16 cellular contexts compared by ENCODE assay signal in the genomic region with DNA sequence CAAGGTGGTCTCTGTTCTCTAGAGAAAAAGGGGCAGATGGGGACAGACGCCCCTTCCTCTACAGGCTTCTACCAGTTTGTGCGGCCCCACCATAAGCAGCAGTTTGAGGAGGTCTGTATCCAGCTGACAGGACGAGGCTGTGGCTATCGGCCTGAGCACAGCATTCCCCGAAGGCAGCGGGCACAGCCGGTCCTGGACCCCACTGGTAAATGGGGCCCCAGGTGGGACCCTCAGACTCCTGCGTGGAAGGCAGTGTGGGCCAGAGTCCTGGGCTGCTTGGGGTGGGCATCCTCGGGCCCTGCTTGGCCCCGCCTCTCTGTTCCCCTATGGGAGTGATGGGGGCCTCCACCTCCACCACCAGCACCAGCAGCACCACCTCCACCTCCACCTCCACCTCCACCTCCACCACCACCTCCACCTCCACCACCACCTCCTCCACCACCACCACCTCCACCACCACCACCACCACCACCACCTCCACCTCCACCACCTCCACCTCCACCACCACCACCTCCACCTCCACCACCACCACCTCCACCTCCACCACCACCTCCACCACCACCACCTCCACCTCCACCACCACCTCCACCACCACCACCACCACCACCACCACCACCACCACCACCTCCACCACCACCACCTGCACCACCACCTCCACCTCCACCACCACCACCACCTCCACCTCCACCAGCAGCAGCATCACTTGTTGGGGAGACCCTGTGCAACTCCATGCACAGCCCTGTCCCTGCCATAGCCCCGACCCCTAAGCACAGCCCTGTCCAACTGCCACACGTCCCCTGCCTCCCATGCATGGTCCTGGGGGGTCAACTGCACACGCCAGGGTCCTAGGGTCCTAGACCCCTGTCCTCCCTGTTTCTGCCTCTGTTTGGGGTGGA. TPM values are rescaled to one million over a fixed set of nuclear protein-coding genes. Genes with fewer than 3 reads are reported as not detected.
A peak's percentile ranks its signal among the peaks of the same experiment; 100 is the strongest.
DNase-seq lines count a peak whose midpoint lies in the region; ATAC-seq and TF ChIP-seq lines count a peak whose summit lies in the region.
"Had no signal": no experiment of that assay in that cellular context is flagged by ENCODE, and none has a peak within 500 bp of the region (broad histone marks: within the 10 kb centered on the region; RNA-seq: fewer than 3 reads in every experiment).

No MANE protein-coding gene starts in this region.

- CTCF ChIA-PET in CD4-positive, alpha-beta memory T cell (lab: Charles Lee; ENCODE audit: partially characterized antibody): no interaction called here
- CTCF ChIA-PET in naive thymus-derived CD4-positive, alpha-beta T cell (lab: Charles Lee): no interaction called here

- no peak for TF ChIP-seq CTCF in chondrocyte (IDR thresholded peaks at IDR 0.05)
- TF ChIP-seq CTCF in testis (IDR thresholded peaks at IDR 0.05): no peak

- no peak for TF ChIP-seq POLR2A in testis (IDR thresholded peaks at IDR 0.05)

- no peak overlapping the region for H3K27ac ChIP-seq in CD4-positive, alpha-beta memory T cell (ENCODE audit: low read depth, low read length)
- H3K27ac ChIP-seq in naive thymus-derived CD4-positive, alpha-beta T cell (ENCODE audit: low read depth, low read length): no peak overlapping the region
- no peak overlapping the region for H3K27ac ChIP-seq in testis
- H3K27ac ChIP-seq: BLaER1 treated with 17β-estradiol and CSF1 and Interleukin-3, amounts not matched to agents 10 nM and 100 nM; foreskin keratinocyte had no signal

- no peak for ATAC-seq in naive thymus-derived CD4-positive, alpha-beta T cell
- no peak for ATAC-seq in esophagus mucosa
- ATAC-seq: foreskin keratinocyte had no signal

- no peaks in the 10 kb centered on the region for H3K9me3 ChIP-seq in CD4-positive, alpha-beta memory T cell (ENCODE audit: control insufficient read depth in 1 of 2, low read length in 2 of 2)
- no peaks in the 10 kb centered on the region for H3K9me3 ChIP-seq in naive thymus-derived CD4-positive, alpha-beta T cell (ENCODE audit: control insufficient read depth in 2 of 3, low read length in 3 of 3)
- H3K9me3 ChIP-seq in testis: no peaks in the 10 kb centered on the region
- H3K9me3 ChIP-seq: BLaER1 treated with 17β-estradiol and CSF1 and Interleukin-3, amounts not matched to agents 10 nM and 100 nM had no signal

- H3K4me3 Mint-ChIP-seq in CD4-positive, alpha-beta memory T cell: peak overlapping the region in 2 of 8 donors; percentile 13 to 49
- H3K4me3 Mint-ChIP-seq in chondrocyte (ENCODE audit: unreplicated experiment): no peak overlapping the region
- H3K4me3 Mint-ChIP-seq in naive thymus-derived CD4-positive, alpha-beta T cell: peak overlapping the region in 2 of 10 donors; percentile 44 to 55

- H3K4me1 ChIP-seq in CD4-positive, alpha-beta memory T cell (ENCODE audit: insufficient read depth, low read length): peaks cover 22% of the 10 kb centered on the region
- H3K4me1 ChIP-seq in naive thymus-derived CD4-positive, alpha-beta T cell (ENCODE audit: control insufficient read depth in 2 of 2, insufficient read depth in 2 of 2, low read length in 2 of 2): peaks cover 12 to 20% of the 10 kb centered on the region in 2 donors
- peaks cover 3% of the 10 kb centered on the region for H3K4me1 ChIP-seq in testis

- POLR2A ChIA-PET in CD4-positive, alpha-beta memory T cell (lab: Charles Lee; ENCODE audit: partially characterized antibody): interaction anchor here (1.5 kb wide), 1 partner anchor 42 kb away, joined by 3 read pairs; no protein-coding TSS in a partner anchor
- POLR2A ChIA-PET in naive thymus-derived CD4-positive, alpha-beta T cell (lab: Charles Lee): no interaction called here

- no peaks in the 10 kb centered on the region for H3K27me3 Mint-ChIP-seq in CD4-positive, alpha-beta memory T cell
- H3K27me3 Mint-ChIP-seq in chondrocyte (ENCODE audit: low read depth): no peaks in the 10 kb centered on the region
- peaks cover 0 to 2% (median 0%) of the 10 kb centered on the region in 5 donors for H3K27me3 Mint-ChIP-seq in naive thymus-derived CD4-positive, alpha-beta T cell

- no peaks in the 10 kb centered on the region for H3K36me3 ChIP-seq in CD4-positive, alpha-beta memory T cell (ENCODE audit: insufficient read depth, low read length)
- H3K36me3 ChIP-seq in naive thymus-derived CD4-positive, alpha-beta T cell (ENCODE audit: control insufficient read depth in 2 of 3, insufficient read depth in 3 of 3, low read length in 3 of 3): peaks cover 0 to 14% (median 0%) of the 10 kb centered on the region in 3 experiments
- H3K36me3 ChIP-seq in testis (ENCODE audit: low read depth, missing control alignments): no peaks in the 10 kb centered on the region

- intact Hi-C loops in CD4-positive, alpha-beta memory T cell (cut with micrococcal nuclease): no loop called here
- intact Hi-C loops in naive thymus-derived CD4-positive, alpha-beta T cell (cut with micrococcal nuclease): no loop called here
- intact Hi-C loops in testis (cut with DNase I; ENCODE audit: low total_unique reads): no loop called here

- 90% methylated on average over 13 of the region's 13 CpGs; no CpG with 5 or more reads in 1 of the 2 donors for WGBS in testis, 2 donors

- H3K36me3 Mint-ChIP-seq in CD4-positive, alpha-beta memory T cell: peaks cover 0 to 2% of the 10 kb centered on the region in 2 donors
- H3K36me3 Mint-ChIP-seq in chondrocyte (ENCODE audit: low read depth): peaks cover 5% of the 10 kb centered on the region
- H3K36me3 Mint-ChIP-seq in naive thymus-derived CD4-positive, alpha-beta T cell: peaks cover 0 to 10% (median 0%) of the 10 kb centered on the region in 5 donors

- peak overlapping the region in 4 of 7 donors; percentile 23 to 78 (median 56) for H3K27ac Mint-ChIP-seq in CD4-positive, alpha-beta memory T cell
- peak overlapping the region; percentile 74 for H3K27ac Mint-ChIP-seq in chondrocyte (ENCODE audit: unreplicated experiment)
- H3K27ac Mint-ChIP-seq in naive thymus-derived CD4-positive, alpha-beta T cell: peak overlapping the region in 6 of 9 donors; percentile 51 to 86 (median 69)

- no peak overlapping the region for H3K4me3 ChIP-seq in CD4-positive, alpha-beta memory T cell (ENCODE audit: low read length in 2 of 2)
- no peak overlapping the region for H3K4me3 ChIP-seq in naive thymus-derived CD4-positive, alpha-beta T cell (ENCODE audit: low read length)
- H3K4me3 ChIP-seq in testis: no peak overlapping the region
- H3K4me3 ChIP-seq: BLaER1 treated with 17β-estradiol and CSF1 and Interleukin-3, amounts not matched to agents 10 nM and 100 nM had no signal

- peaks cover 6 to 16% (median 9%) of the 10 kb centered on the region in 4 donors for H3K4me1 Mint-ChIP-seq in CD4-positive, alpha-beta memory T cell
- H3K4me1 Mint-ChIP-seq in chondrocyte (ENCODE audit: low read depth): peaks cover 13% of the 10 kb centered on the region
- H3K4me1 Mint-ChIP-seq in naive thymus-derived CD4-positive, alpha-beta T cell: peaks cover 5 to 18% (median 6%) of the 10 kb centered on the region in 7 donors

- H3K27me3 ChIP-seq in CD4-positive, alpha-beta memory T cell (ENCODE audit: insufficient read depth, low read length): no peaks in the 10 kb centered on the region
- H3K27me3 ChIP-seq in naive thymus-derived CD4-positive, alpha-beta T cell (ENCODE audit: control insufficient read depth in 2 of 2, insufficient read depth in 2 of 2, low read length in 2 of 2): no peaks in the 10 kb centered on the region
- no peaks in the 10 kb centered on the region for H3K27me3 ChIP-seq in testis
- H3K27me3 ChIP-seq: BLaER1 treated with 17β-estradiol and CSF1 and Interleukin-3, amounts not matched to agents 10 nM and 100 nM; foreskin keratinocyte had no signal

- no peak for DNase-seq in CD4-positive, alpha-beta memory T cell
- DNase-seq in M059J (ENCODE audit: low read depth) (peak; percentile 3), chondrocyte (ENCODE audit: low spot score) (no peak), hippocampal formation (lab: John Stamatoyannopoulos, UW) (no peak), HPDE6-E6E7 (ENCODE audit: extremely low spot score) (no peak), testis (no peak)
- DNase-seq in naive thymus-derived CD4-positive, alpha-beta T cell: peak in 1 of 9 donors; percentile 7
- DNase-seq: effector CD8-positive, alpha-beta T cell; foreskin keratinocyte; NCI-H1105 treated with DMSO at 0.1 percent for 48 hours; NCI-H524 treated with DMSO at 0.1 percent for 48 hours; retina; stimulated activated CD4-positive, alpha-beta T cell treated with anti-CD3 and anti-CD28 coated beads, Interleukin-2, amount 100 ng/mL, for 48 hours had no signal

- H3K9me3 Mint-ChIP-seq in CD4-positive, alpha-beta memory T cell: peaks cover 0 to 3% (median 0%) of the 10 kb centered on the region in 8 donors
- H3K9me3 Mint-ChIP-seq in chondrocyte (ENCODE audit: low read depth): no peaks in the 10 kb centered on the region
- peaks cover 0 to 5% (median 0%) of the 10 kb centered on the region in 11 donors for H3K9me3 Mint-ChIP-seq in naive thymus-derived CD4-positive, alpha-beta T cell

RNA-seq across cellular contexts. Expression of gene TNFRSF6B, which starts 3.1 kb away (rescaled TPM):
- not detected for total RNA-seq in CD4-positive, alpha-beta memory T cell
- not detected for polyA plus RNA-seq in CD4-positive, alpha-beta memory T cell
- 1.9 TPM in 1 of 2 replicates, not detected in the other for total RNA-seq in M059J (2014; rRNA removed; shearing (Covaris generic))
- total RNA-seq in chondrocyte (0.79 to 0.99 TPM in 2 of 3 replicates, not detected in the other), esophagus mucosa (4.5 TPM), testis (10 to 100 TPM; 26.2 to 30.5 TPM)
- under 1 TPM in 1 of 5 experiments, not detected in 4; 0.74 TPM for total RNA-seq in naive thymus-derived CD4-positive, alpha-beta T cell
- polyA plus RNA-seq in naive thymus-derived CD4-positive, alpha-beta T cell: under 1 TPM in 1 of 2 donors, not detected in 1; 0.22 TPM
- polyA plus RNA-seq in testis (ENCODE audit: insufficient read depth, low read depth, low replicate concordance): 3.0 TPM
- total RNA-seq: T-helper 2 cell treated with Interferon-gamma antibody and Interleukin-4, amounts not matched to agents 100 ng/mL and 5 ng/mL, for 36 hours had no signal

RNA-seq across cellular contexts. Expression of gene ARFRP1, which starts 14.4 kb away (rescaled TPM):
- total RNA-seq in CD4-positive, alpha-beta memory T cell: 10 to 100 TPM; 85.6 to 92.0 TPM
- 10 to 100 TPM; 65.5 to 66.3 TPM for polyA plus RNA-seq in CD4-positive, alpha-beta memory T cell
- 29.1 and 56.3 TPM in 2 replicates for total RNA-seq in M059J (2014; rRNA removed; shearing (Covaris generic))
- total RNA-seq in chondrocyte (37.8 to 47.4 TPM (median 39.8 TPM) in 3 replicates), esophagus mucosa (31.1 TPM), testis (10 to 100 TPM; 55.4 to 55.6 TPM)
- 10 to 100 TPM; 55.4 to 92.1 (median 66.2) TPM for total RNA-seq in naive thymus-derived CD4-positive, alpha-beta T cell
- polyA plus RNA-seq in naive thymus-derived CD4-positive, alpha-beta T cell: 100 to 1,000 TPM in 1 of 2 donors, 10 to 100 TPM in 1; 89.1 to 108 TPM
- polyA plus RNA-seq in testis (ENCODE audit: insufficient read depth, low read depth, low replicate concordance): 37.8 TPM

RNA-seq across cellular contexts. Expression of gene ZGPAT, which starts 14.5 kb away (rescaled TPM):
- total RNA-seq in CD4-positive, alpha-beta memory T cell: 10 to 100 TPM; 51.8 to 55.3 TPM
- polyA plus RNA-seq in CD4-positive, alpha-beta memory T cell: 10 to 100 TPM; 34.6 to 69.5 TPM
- 24.2 and 25.7 TPM in 2 replicates for total RNA-seq in M059J (2014; rRNA removed; shearing (Covaris generic))
- total RNA-seq in chondrocyte (19.2 to 25.6 TPM (median 20.6 TPM) in 3 replicates), esophagus mucosa (11.1 TPM), testis (10 to 100 TPM; 53.1 to 57.3 TPM)
- total RNA-seq in naive thymus-derived CD4-positive, alpha-beta T cell: 10 to 100 TPM; 42.9 to 49.9 (median 45.4) TPM
- polyA plus RNA-seq in naive thymus-derived CD4-positive, alpha-beta T cell: 10 to 100 TPM; 47.5 to 82.1 TPM
- 43.1 TPM for polyA plus RNA-seq in testis (ENCODE audit: insufficient read depth, low read depth, low replicate concordance)

RNA-seq across cellular contexts. Expression of gene RTEL1, which starts 35.2 kb away (rescaled TPM):
- total RNA-seq in CD4-positive, alpha-beta memory T cell: 10 to 100 TPM; 30.9 to 36.0 TPM
- polyA plus RNA-seq in CD4-positive, alpha-beta memory T cell: 1 to 10 TPM; 1.3 to 5.4 TPM
- 4.0 and 9.9 TPM in 2 replicates for total RNA-seq in M059J (2014; rRNA removed; shearing (Covaris generic))
- total RNA-seq in chondrocyte: 20.4 to 45.3 TPM (median 21.9 TPM) in 3 replicates
- 10 to 100 TPM; 28.4 to 47.2 (median 32.4) TPM for total RNA-seq in naive thymus-derived CD4-positive, alpha-beta T cell
- polyA plus RNA-seq in naive thymus-derived CD4-positive, alpha-beta T cell: 1 to 10 TPM; 1.9 to 8.6 TPM
- 12.2 TPM for total RNA-seq in esophagus mucosa
- total RNA-seq in testis: 10 to 100 TPM; 56.8 to 84.6 TPM
- polyA plus RNA-seq in testis (ENCODE audit: insufficient read depth, low read depth, low replicate concordance): 34.2 TPM

RNA-seq across cellular contexts. Expression of gene STMN3, which starts 40.1 kb away (rescaled TPM):
- total RNA-seq in CD4-positive, alpha-beta memory T cell: 100 to 1,000 TPM; 110 to 120 TPM
- 10 to 100 TPM; 18.9 to 30.5 TPM for polyA plus RNA-seq in CD4-positive, alpha-beta memory T cell
- total RNA-seq in M059J (2014; rRNA removed; shearing (Covaris generic)): 0.89 and 2.6 TPM in 2 replicates
- total RNA-seq in chondrocyte (7.8 to 15.0 TPM (median 7.8 TPM) in 3 replicates), esophagus mucosa (4.6 TPM), testis (10 to 100 TPM in 1 of 2 donors, 1 to 10 TPM in 1; 8.4 to 16.5 TPM)
- total RNA-seq in naive thymus-derived CD4-positive, alpha-beta T cell: 100 to 1,000 TPM in 2 of 5 experiments, 10 to 100 TPM in 3; 34.2 to 122 (median 70.3) TPM
- 10 to 100 TPM; 33.5 to 37.0 TPM for polyA plus RNA-seq in naive thymus-derived CD4-positive, alpha-beta T cell
- 15.1 TPM for polyA plus RNA-seq in testis (ENCODE audit: insufficient read depth, low read depth, low replicate concordance)
